In the genomic region with DNA sequence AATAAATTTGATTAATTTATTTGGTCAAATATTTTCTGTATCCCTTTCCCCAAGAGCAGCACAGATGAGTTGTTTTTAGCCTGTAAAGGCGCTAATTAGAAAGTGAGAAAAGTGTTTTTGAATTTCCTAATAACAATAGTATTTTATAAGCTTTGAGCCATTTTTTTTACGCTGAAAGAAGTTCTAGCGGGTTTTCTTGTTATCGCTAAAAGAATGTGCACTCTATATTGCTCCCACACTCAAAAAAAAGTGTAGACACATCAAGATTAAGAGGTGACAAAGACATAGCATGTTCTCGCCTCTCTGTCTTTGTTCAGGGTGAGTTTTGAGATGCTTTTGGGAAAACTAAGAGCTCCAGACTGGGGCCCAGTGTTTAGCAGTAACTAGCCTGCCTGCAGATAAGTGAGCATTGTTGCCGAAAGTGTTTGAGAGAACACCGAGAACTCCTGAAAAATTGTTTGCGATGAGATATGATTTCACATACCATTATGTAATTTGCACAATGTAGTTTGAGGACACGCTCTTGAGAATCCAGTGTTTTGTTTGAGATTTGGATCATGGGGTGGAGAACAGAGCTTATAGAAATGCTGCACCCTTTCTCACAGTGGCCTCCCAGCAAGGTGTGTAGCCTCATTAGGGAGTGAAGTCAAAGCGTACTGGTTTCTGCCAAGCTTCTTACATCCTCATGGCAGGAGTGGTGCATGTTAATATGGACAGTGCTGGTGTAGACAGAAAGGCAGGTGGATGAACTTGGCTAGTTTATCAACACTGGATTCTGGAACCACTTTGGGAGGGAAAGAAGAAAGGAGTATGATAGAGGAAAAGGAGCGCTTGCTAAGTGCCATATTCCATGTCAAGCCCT, we compare ENCODE assay signal across 7 cellular contexts. TPM values are rescaled to one million over a fixed set of nuclear protein-coding genes. Genes with fewer than 3 reads are reported as not detected.
A peak's percentile ranks its signal among the peaks of the same experiment; 100 is the strongest.
DNase-seq lines count a peak whose midpoint lies in the region; ATAC-seq and TF ChIP-seq lines count a peak whose summit lies in the region.

No MANE protein-coding gene starts in this region.

- DNase-seq in HCT116 (ENCODE audit: low read depth, low spot score) (no peak), WERI-Rb-1 (no peak), foreskin keratinocyte (no peak), sigmoid colon (no peak), NCI-H510A treated with DMSO at 0.1 percent for 48 hours (lab: John Stamatoyannopoulos, UW) (no peak), NCI-H446 (lab: John Stamatoyannopoulos, UW) (no peak)

- H3K9me2 ChIP-seq in HCT116 (ENCODE audit: insufficient read depth): no peaks in the 10 kb centered on the region

- H3K36me3 ChIP-seq in HCT116 (ENCODE audit: control insufficient read depth in 1 of 2, insufficient read depth in 2 of 2, low read length in 2 of 2): no peaks in the 10 kb centered on the region
- H3K36me3 ChIP-seq in WERI-Rb-1: peaks cover 3% of the 10 kb centered on the region
- no peaks in the 10 kb centered on the region for H3K36me3 ChIP-seq in sigmoid colon

- H3K27me3 ChIP-seq in HCT116 (ENCODE audit: insufficient read depth, low read length) (no peaks in the 10 kb centered on the region), WERI-Rb-1 (ENCODE audit: insufficient read depth, low read depth, severe bottlenecking) (peaks cover 2% of the 10 kb centered on the region), foreskin keratinocyte (no peaks in the 10 kb centered on the region), sigmoid colon (peaks cover 17 to 43% (median 30%) of the 10 kb centered on the region in 3 donors)

- H4K20me1 ChIP-seq in HCT116 (ENCODE audit: insufficient read depth): no peaks in the 10 kb centered on the region

- ATAC-seq in HCT116 (no peak), foreskin keratinocyte (no peak), HG02759 (IDR thresholded peaks at IDR 0.05; ENCODE audit: unreplicated experiment) (no peak)

- H3K9me3 ChIP-seq in HCT116 (ENCODE audit: control insufficient read depth in 1 of 2, insufficient read depth in 1 of 2, low read depth in 1 of 2, low read length in 2 of 2): no peaks in the 10 kb centered on the region
- H3K9me3 ChIP-seq in WERI-Rb-1 (ENCODE audit: severe bottlenecking): no peaks in the 10 kb centered on the region
- no peaks in the 10 kb centered on the region for H3K9me3 ChIP-seq in sigmoid colon

- WGBS in sigmoid colon, 2 donors: 81 to 82% methylated on average over 11 of the region's 11 CpGs

- no peak overlapping the region for H3K27ac ChIP-seq in HCT116 (ENCODE audit: low read depth, low read length)
- no peak overlapping the region for H3K27ac ChIP-seq in WERI-Rb-1
- H3K27ac ChIP-seq in foreskin keratinocyte: peak overlapping the region; percentile 89
- H3K27ac ChIP-seq in sigmoid colon: no peak overlapping the region

- H3K9ac ChIP-seq in HCT116 (ENCODE audit: low read length): no peak overlapping the region

- TF ChIP-seq POLR2A in HCT116 (IDR thresholded peaks at IDR 0.05; ENCODE audit: borderline replicate concordance, extremely low read depth, insufficient read depth, insufficient read length) (no peak), sigmoid colon (IDR thresholded peaks at IDR 0.05) (no peak)

- TF ChIP-seq EP300 in sigmoid colon (IDR thresholded peaks at IDR 0.05): no peak

- no peak for TF ChIP-seq RAD21 in HCT116 (IDR thresholded peaks at IDR 0.05; ENCODE audit: low read depth)

- TF ChIP-seq CTCF in HCT116 (IDR thresholded peaks at IDR 0.05 in 2 of 3, conservative IDR thresholded peaks at IDR 0.05 in 1 of 3; ENCODE audit: borderline replicate concordance in 1 of 3, insufficient read depth in 1 of 3, low read depth in 2 of 3, low read length in 2 of 3) (no peak), WERI-Rb-1 (IDR thresholded peaks at IDR 0.05; ENCODE audit: low read depth, low read length) (no peak), foreskin keratinocyte (conservative IDR thresholded peaks at IDR 0.05) (no peak), sigmoid colon (IDR thresholded peaks at IDR 0.05) (no peak)

- intact Hi-C loops in HCT116 (cut with micrococcal nuclease): loop anchor here (5.0 kb wide), 1 partner anchor 55 kb away; no protein-coding TSS in a partner anchor
- intact Hi-C loops in sigmoid colon (cut with DNase I): no loop called here

- BruUV-seq in HCT116 (replicated peaks; lab: Mats Ljungman, UMichigan): TSS peak; percentile 37

- RAD21 ChIA-PET in HCT116 (lab: Charles Lee; ENCODE audit: low non-redundant PET in 1 of 2, low total read pairs in 2 of 2, uncharacterized antibody in 2 of 2, unreplicated experiment in 2 of 2): no interaction called here

- peak overlapping the region in 1 of 2 experiments; percentile 83; a peak in 1 of 4 replicates for H3K4me3 ChIP-seq in HCT116 (replicated peaks in 1 of 2; ENCODE audit: low read depth in 1 of 2, low read length in 2 of 2)
- peak overlapping the region; percentile 85 for H3K4me3 ChIP-seq in WERI-Rb-1 (ENCODE audit: low read depth, low read length)
- H3K4me3 ChIP-seq in sigmoid colon: peak overlapping the region in 3 of 4 donors; percentile 66 to 75 (median 66)

- no peak overlapping the region for H2AFZ ChIP-seq in HCT116 (ENCODE audit: low read depth, low read length, poor library complexity, severe bottlenecking)

- CTCF ChIA-PET in HCT116 (lab: Charles Lee): no interaction called here

- H3K4me2 ChIP-seq in HCT116 (ENCODE audit: low read length): peak overlapping the region; percentile 98

- POLR2A ChIA-PET in HCT116 (lab: Charles Lee): no interaction called here

- peaks cover 5 to 23% of the 10 kb centered on the region in 2 experiments; a peak in 3 of 4 replicates for H3K4me1 ChIP-seq in HCT116 (ENCODE audit: control insufficient read depth in 1 of 2, insufficient read depth in 2 of 2, low read length in 2 of 2)
- H3K4me1 ChIP-seq in foreskin keratinocyte: peaks cover 10% of the 10 kb centered on the region
- peaks cover 0 to 23% (median 19%) of the 10 kb centered on the region in 4 donors for H3K4me1 ChIP-seq in sigmoid colon

- H3K79me2 ChIP-seq in HCT116 (ENCODE audit: insufficient read depth, low read length): peaks cover 15% of the 10 kb centered on the region

TF ChIP-seq in HCT116, 20 proteins besides CTCF, POLR2A, EP300 and RAD21:
- TF ChIP-seq SRF (IDR thresholded peaks at IDR 0.05; ENCODE audit: low read depth): no peak
- TF ChIP-seq EGR1 (IDR thresholded peaks at IDR 0.05; ENCODE audit: low read depth): no peak
- no peak for TF ChIP-seq SIN3A (IDR thresholded peaks at IDR 0.05; ENCODE audit: low read depth)
- no peak for TF ChIP-seq JUND (IDR thresholded peaks at IDR 0.05)
TF ChIP-seq in HCT116: peak in this region for 0.

RNA-seq across cellular contexts. Expression of a gene that starts 1.5 kb away (rescaled TPM):
- 16.6 TPM for total RNA-seq in HCT116 (2021; ENCODE audit: unreplicated experiment)
- polyA plus RNA-seq in HCT116 (2012): 14.1 and 18.5 TPM in 2 replicates
- total RNA-seq in foreskin keratinocyte: 38.0 and 42.6 TPM in 2 replicates
- polyA plus RNA-seq in foreskin keratinocyte: 12.5 and 17.3 TPM in 2 replicates
- total RNA-seq in sigmoid colon: 10 to 100 TPM in 1 of 4 donors, 1 to 10 TPM in 3; 5.4 to 10.7 (median 9.4) TPM
- 1 to 10 TPM in 2 of 3 donors, under 1 TPM in 1; 0.60 to 5.8 (median 1.4) TPM for polyA plus RNA-seq in sigmoid colon
